Comparison of ENCODE assay signal across 1 cellular context in genomic region chr2:136324966-136325365, GRCh38.
TF ChIP-seq lines count a peak whose summit lies in the region.

No MANE protein-coding gene starts in this region.

TF ChIP-seq in GM12878, 131 proteins besides CTCF, POLR2A, EP300 and RAD21:
- TF ChIP-seq E2F4 (IDR thresholded peaks at IDR 0.05; ENCODE audit: low read depth, low read length) (no peak), BMI1 (IDR thresholded peaks at IDR 0.05; ENCODE audit: borderline replicate concordance) (no peak), PRDM15 (CRISPR knock-in tag; IDR thresholded peaks at IDR 0.05) (no peak), SRF (IDR thresholded peaks at IDR 0.05; ENCODE audit: low read depth in 2 of 2, low read length in 2 of 2) (no peak), PAX8 (IDR thresholded peaks at IDR 0.05) (no peak), MXI1 (IDR thresholded peaks at IDR 0.05; ENCODE audit: low read depth, low read length) (no peak), CBX5 (IDR thresholded peaks at IDR 0.05; ENCODE audit: low read depth) (no peak), SPI1 (IDR thresholded peaks at IDR 0.05; ENCODE audit: borderline replicate concordance, insufficient read depth, low read depth, low read length) (peak; percentile 37; the same call in 1 of the 2 replicates), SREBF2 (IDR thresholded peaks at IDR 0.05; ENCODE audit: low read length) (no peak), NR2F1 (conservative IDR thresholded peaks at IDR 0.05) (peak; percentile 95), KAT2A (conservative IDR thresholded peaks at IDR 0.05; ENCODE audit: control insufficient read depth, low read depth, low read length) (no peak), TCF7 (IDR thresholded peaks at IDR 0.05; ENCODE audit: borderline replicate concordance) (no peak), YBX1 (IDR thresholded peaks at IDR 0.05) (no peak), ZNF687 (IDR thresholded peaks at IDR 0.05) (0 out of 2 replicates have a peak, but pooled peaks have one; percentile 21), NR2C1 (IDR thresholded peaks at IDR 0.05) (peak; percentile 79; the same call in 1 of the 2 replicates), DPF2 (IDR thresholded peaks at IDR 0.05) (no peak), WRNIP1 (IDR thresholded peaks at IDR 0.05; ENCODE audit: borderline replicate concordance, low read depth, low read length) (no peak), CUX1 (IDR thresholded peaks at IDR 0.05; ENCODE audit: insufficient replicate concordance, low read depth, low read length) (no peak), ZBTB40 (IDR thresholded peaks at IDR 0.05; ENCODE audit: borderline replicate concordance) (no peak), ELK1 (IDR thresholded peaks at IDR 0.05; ENCODE audit: low read depth, low read length) (no peak)
